Comparison of ENCODE assay signal across 1 cellular context in genomic region chr6:34246563-34247391, GRCh38.
TF ChIP-seq lines count a peak whose summit lies in the region.

No MANE protein-coding gene starts in this region.

TF ChIP-seq in K562, 482 proteins besides CTCF, POLR2A, EP300 and RAD21 (continued from another document):
- TF ChIP-seq ZNF639 (CRISPR knock-in tag; conservative IDR thresholded peaks at IDR 0.05 in 1 of 2, IDR thresholded peaks at IDR 0.05 in 1 of 2) (no peak), TFAP4 (CRISPR knock-in tag; IDR thresholded peaks at IDR 0.05; ENCODE audit: borderline replicate concordance) (peak; percentile 70), PPARD (CRISPR knock-in tag; IDR thresholded peaks at IDR 0.05) (no peak), ZNF354B (CRISPR knock-in tag; IDR thresholded peaks at IDR 0.05) (no peak), HDAC1 (IDR thresholded peaks at IDR 0.05) (0 out of 4 replicates have a peak, but pooled peaks of 1 of the 2 experiments have one; percentile 50), THRAP3 (IDR thresholded peaks at IDR 0.05; ENCODE audit: borderline replicate concordance) (peak; percentile 79; the same call in 1 of the 2 replicates), HMBOX1 (IDR thresholded peaks at IDR 0.05) (no peak), ARNT (IDR thresholded peaks at IDR 0.05) (peak in 1 of 2 experiments; percentile 73; a peak in 1 of 4 replicates), GABPB1 (CRISPR knock-in tag; IDR thresholded peaks at IDR 0.05) (peak; percentile 50; the same call in 1 of the 2 replicates), SIRT6 (IDR thresholded peaks at IDR 0.05; ENCODE audit: low read depth, low read length) (peak; percentile 91), NKRF (IDR thresholded peaks at IDR 0.05; ENCODE audit: borderline replicate concordance) (peak; percentile 50; the same call in 1 of the 2 replicates), TAF1 (IDR thresholded peaks at IDR 0.05; ENCODE audit: control insufficient read depth, extremely low read depth, insufficient read depth, low read length, severe bottlenecking) (peak; percentile 38), PTTG1 (tag; IDR thresholded peaks at IDR 0.05; ENCODE audit: low read depth) (no peak), HNRNPH1 (optimal IDR thresholded peaks at IDR 0.05; ENCODE audit: low read depth, low read length) (no peak), YY1 (IDR thresholded peaks at IDR 0.05; ENCODE audit: borderline replicate concordance in 1 of 3, control insufficient read depth in 1 of 3, extremely low read depth in 1 of 3, insufficient read depth in 3 of 3, insufficient read length in 1 of 3, insufficient replicate concordance in 2 of 3, low read depth in 1 of 3, low read length in 2 of 3) (peak in 1 of 3 experiments; percentile 33), DMBX1 (CRISPR knock-in tag; IDR thresholded peaks at IDR 0.05; ENCODE audit: borderline replicate concordance) (no peak), PTBP1 (IDR thresholded peaks at IDR 0.05; ENCODE audit: low read depth, low read length) (peak; percentile 86; the same call in 1 of the 2 replicates), MYC (IDR thresholded peaks at IDR 0.05; ENCODE audit: low read depth, low read length) (no peak; the same call in 1 of the 2 replicates), MYC (CRISPR knock-in tag; IDR thresholded peaks at IDR 0.05; ENCODE audit: borderline replicate concordance, low read depth) (peak; percentile 45; the same call in 1 of the 2 replicates), XRCC3 (IDR thresholded peaks at IDR 0.05) (no peak), CTBP1 (IDR thresholded peaks at IDR 0.05; ENCODE audit: borderline replicate concordance) (peak; percentile 50; the same call in 1 of the 2 replicates), TGIF2 (CRISPR knock-in tag; IDR thresholded peaks at IDR 0.05) (no peak), TOE1 (IDR thresholded peaks at IDR 0.05; ENCODE audit: borderline replicate concordance) (peak; percentile 64; the same call in 1 of the 2 replicates), TOE1 (CRISPR knock-in tag; IDR thresholded peaks at IDR 0.05; ENCODE audit: borderline replicate concordance, low read depth) (no peak), DPF2 (IDR thresholded peaks at IDR 0.05) (no peak), NFE2 (IDR thresholded peaks at IDR 0.05; ENCODE audit: low read depth) (no peak), NBN (IDR thresholded peaks at IDR 0.05; ENCODE audit: low read depth) (no peak), MTF1 (CRISPR knock-in tag; IDR thresholded peaks at IDR 0.05; ENCODE audit: borderline replicate concordance) (no peak), MTA3 (IDR thresholded peaks at IDR 0.05; ENCODE audit: borderline replicate concordance) (peak; percentile 66; the same call in 1 of the 2 replicates), REST (CRISPR knock-in tag; IDR thresholded peaks at IDR 0.05; ENCODE audit: low read depth) (no peak), RBM17 (IDR thresholded peaks at IDR 0.05; ENCODE audit: borderline replicate concordance, low read depth, low read length) (no peak), EGR1 (conservative IDR thresholded peaks at IDR 0.05) (peak; percentile 80), TFAM (CRISPR knock-in tag; conservative IDR thresholded peaks at IDR 0.05) (no peak), CCNT2 (IDR thresholded peaks at IDR 0.05; ENCODE audit: borderline replicate concordance, extremely low read depth, insufficient read length, low read depth, low read length) (peak; percentile 49), NR2F6 (CRISPR knock-in tag; IDR thresholded peaks at IDR 0.05) (no peak), SREBF2 (CRISPR knock-in tag; IDR thresholded peaks at IDR 0.05) (no peak), OTX1 (CRISPR knock-in tag; IDR thresholded peaks at IDR 0.05) (peak; percentile 54; the same call in 1 of the 2 replicates), ZBTB7A (IDR thresholded peaks at IDR 0.05; ENCODE audit: borderline replicate concordance, control insufficient read depth, low read depth, low read length) (peak; percentile 78; the same call in 1 of the 2 replicates)
- TF ChIP-seq, protein P1, sequence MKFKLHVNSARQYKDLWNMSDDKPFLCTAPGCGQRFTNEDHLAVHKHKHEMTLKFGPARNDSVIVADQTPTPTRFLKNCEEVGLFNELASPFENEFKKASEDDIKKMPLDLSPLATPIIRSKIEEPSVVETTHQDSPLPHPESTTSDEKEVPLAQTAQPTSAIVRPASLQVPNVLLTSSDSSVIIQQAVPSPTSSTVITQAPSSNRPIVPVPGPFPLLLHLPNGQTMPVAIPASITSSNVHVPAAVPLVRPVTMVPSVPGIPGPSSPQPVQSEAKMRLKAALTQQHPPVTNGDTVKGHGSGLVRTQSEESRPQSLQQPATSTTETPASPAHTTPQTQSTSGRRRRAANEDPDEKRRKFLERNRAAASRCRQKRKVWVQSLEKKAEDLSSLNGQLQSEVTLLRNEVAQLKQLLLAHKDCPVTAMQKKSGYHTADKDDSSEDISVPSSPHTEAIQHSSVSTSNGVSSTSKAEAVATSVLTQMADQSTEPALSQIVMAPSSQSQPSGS (CRISPR knock-in tag; IDR thresholded peaks at IDR 0.05), result 0 out of 2 replicates have a peak, but pooled peaks have one; percentile 61
- TF ChIP-seq, protein P2, sequence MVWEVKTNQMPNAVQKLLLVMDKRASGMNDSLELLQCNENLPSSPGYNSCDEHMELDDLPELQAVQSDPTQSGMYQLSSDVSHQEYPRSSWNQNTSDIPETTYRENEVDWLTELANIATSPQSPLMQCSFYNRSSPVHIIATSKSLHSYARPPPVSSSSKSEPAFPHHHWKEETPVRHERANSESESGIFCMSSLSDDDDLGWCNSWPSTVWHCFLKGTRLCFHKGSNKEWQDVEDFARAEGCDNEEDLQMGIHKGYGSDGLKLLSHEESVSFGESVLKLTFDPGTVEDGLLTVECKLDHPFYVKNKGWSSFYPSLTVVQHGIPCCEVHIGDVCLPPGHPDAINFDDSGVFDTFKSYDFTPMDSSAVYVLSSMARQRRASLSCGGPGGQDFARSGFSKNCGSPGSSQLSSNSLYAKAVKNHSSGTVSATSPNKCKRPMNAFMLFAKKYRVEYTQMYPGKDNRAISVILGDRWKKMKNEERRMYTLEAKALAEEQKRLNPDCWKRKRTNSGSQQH (CRISPR knock-in tag; IDR thresholded peaks at IDR 0.05), result peak; percentile 95; the same call in 1 of the 2 replicates
- TF ChIP-seq, protein P3, sequence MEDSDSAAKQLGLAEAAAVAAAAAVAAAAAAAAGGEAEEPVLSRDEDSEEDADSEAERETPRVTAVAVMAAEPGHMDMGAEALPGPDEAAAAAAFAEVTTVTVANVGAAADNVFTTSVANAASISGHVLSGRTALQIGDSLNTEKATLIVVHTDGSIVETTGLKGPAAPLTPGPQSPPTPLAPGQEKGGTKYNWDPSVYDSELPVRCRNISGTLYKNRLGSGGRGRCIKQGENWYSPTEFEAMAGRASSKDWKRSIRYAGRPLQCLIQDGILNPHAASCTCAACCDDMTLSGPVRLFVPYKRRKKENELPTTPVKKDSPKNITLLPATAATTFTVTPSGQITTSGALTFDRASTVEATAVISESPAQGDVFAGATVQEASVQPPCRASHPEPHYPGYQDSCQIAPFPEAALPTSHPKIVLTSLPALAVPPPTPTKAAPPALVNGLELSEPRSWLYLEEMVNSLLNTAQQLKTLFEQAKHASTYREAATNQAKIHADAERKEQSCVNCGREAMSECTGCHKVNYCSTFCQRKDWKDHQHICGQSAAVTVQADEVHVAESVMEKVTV (CRISPR knock-in tag; IDR thresholded peaks at IDR 0.05), result 0 out of 2 replicates have a peak, but pooled peaks have one; percentile 16
- TF ChIP-seq, protein P4, sequence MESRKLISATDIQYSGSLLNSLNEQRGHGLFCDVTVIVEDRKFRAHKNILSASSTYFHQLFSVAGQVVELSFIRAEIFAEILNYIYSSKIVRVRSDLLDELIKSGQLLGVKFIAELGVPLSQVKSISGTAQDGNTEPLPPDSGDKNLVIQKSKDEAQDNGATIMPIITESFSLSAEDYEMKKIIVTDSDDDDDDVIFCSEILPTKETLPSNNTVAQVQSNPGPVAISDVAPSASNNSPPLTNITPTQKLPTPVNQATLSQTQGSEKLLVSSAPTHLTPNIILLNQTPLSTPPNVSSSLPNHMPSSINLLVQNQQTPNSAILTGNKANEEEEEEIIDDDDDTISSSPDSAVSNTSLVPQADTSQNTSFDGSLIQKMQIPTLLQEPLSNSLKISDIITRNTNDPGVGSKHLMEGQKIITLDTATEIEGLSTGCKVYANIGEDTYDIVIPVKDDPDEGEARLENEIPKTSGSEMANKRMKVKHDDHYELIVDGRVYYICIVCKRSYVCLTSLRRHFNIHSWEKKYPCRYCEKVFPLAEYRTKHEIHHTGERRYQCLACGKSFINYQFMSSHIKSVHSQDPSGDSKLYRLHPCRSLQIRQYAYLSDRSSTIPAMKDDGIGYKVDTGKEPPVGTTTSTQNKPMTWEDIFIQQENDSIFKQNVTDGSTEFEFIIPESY (CRISPR knock-in tag; IDR thresholded peaks at IDR 0.05), result 0 out of 2 replicates have a peak, but pooled peaks have one; percentile 32
TF ChIP-seq in K562: peak in this region for 98.
